In the genomic region with DNA sequence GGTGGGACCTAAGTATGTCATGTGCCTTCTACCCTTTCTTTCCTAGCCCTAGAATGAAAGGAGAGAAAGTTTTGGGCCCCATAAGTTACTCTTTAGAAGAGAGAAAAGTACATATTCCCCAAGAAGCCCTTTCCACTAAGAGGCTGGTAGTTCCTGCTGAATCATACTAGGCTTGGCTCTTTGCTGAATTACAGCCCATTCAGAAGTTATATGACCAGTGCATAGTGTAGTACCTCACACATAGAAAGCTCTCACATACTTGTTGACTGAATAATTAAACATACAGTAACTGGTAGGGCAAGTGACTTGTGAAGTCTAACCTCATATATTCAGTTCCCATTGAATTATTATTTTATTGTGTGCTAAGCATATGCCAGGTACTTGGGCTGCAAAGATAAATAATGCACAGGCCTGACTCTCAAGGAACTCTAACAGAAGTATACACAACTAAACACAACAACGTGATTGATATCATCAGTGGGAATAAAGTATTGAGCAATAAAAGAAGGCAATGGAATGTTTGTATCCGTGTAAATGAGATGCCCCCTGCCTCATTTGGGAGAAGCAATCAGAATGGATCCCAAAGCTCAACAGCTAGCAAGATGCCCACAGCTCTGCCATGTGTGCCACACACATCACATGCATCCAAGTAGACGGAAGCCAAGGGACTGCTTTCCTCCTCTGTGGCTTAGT, we compare ENCODE assay signal across 20 cellular contexts.
"Had no signal": no experiment of that assay in that cellular context is flagged by ENCODE, and none has a peak within 500 bp of the region (broad histone marks: within the 10 kb centered on the region; RNA-seq: fewer than 3 reads in every experiment).

No MANE protein-coding gene starts in this region.

- ATAC-seq: activated CD4-positive, CD25-positive, alpha-beta regulatory T cell treated with anti-CD3 and anti-CD28 coated beads, Interleukin-2, amount 50 U/mL, for 24 hours; gastrocnemius medialis; natural killer cell had no signal

- H3K4me3 ChIP-seq: ascending aorta, gastrocnemius medialis, thyroid gland had no signal

- H3K9me3 ChIP-seq: ascending aorta, gastrocnemius medialis, neutrophil, thyroid gland had no signal

- H3K27ac ChIP-seq: ascending aorta, gastrocnemius medialis, neutrophil, parathyroid adenoma, thyroid gland had no signal

- DNase-seq: activated CD4-positive, alpha-beta T cell treated with anti-CD3 and anti-CD28 coated beads, Interleukin-2, amount 50 U/mL, for 1 hour; activated CD8-positive, alpha-beta memory T cell treated with anti-CD3 and anti-CD28 coated beads, Interleukin-2, amount 50 U/mL, for 4 hours; activated effector memory CD4-positive, alpha-beta T cell treated with Interleukin-2 at 50 U/mL for 16 hours; activated naive CD4-positive, alpha-beta T cell treated with anti-CD3 and anti-CD28 coated beads, Interleukin-2, amount 50 U/mL, for 16 hours; activated T-cell treated with anti-CD3 and anti-CD28 coated beads, Interleukin-2, amount 50 U/mL, for 48 hours; effector memory CD4-positive, alpha-beta T cell; gastrocnemius medialis; head of caudate nucleus; kidney glomerular epithelial cell; mesenchymal stem cell; natural killer cell; stimulated activated CD4-positive, alpha-beta T cell treated with anti-CD3 and anti-CD28 coated beads, Interleukin-1b, Interleukin-23, amount 100 ng/mL, for 48 hours; stimulated activated CD8-positive, alpha-beta memory T cell treated with anti-CD3 and anti-CD28 coated beads, Interleukin-4, amount 100 ng/mL, for 48 hours; stimulated activated naive CD4-positive, alpha-beta T cell treated with Interleukin-2 at 50 U/mL for 16 hours; T1000; thyroid gland had no signal

- H3K27me3 ChIP-seq: ascending aorta, gastrocnemius medialis, neutrophil, thyroid gland had no signal

- H3K4me1 ChIP-seq: ascending aorta, gastrocnemius medialis, parathyroid adenoma, thyroid gland had no signal

- H3K36me3 ChIP-seq: gastrocnemius medialis, neutrophil had no signal

- H3K9ac ChIP-seq: parathyroid adenoma had no signal

- H2AFZ ChIP-seq: parathyroid adenoma had no signal
